In genomic region chr11:111472228-111472627, GRCh38 we compare ENCODE assay signal across 15 cellular contexts. TPM values are rescaled to one million over a fixed set of nuclear protein-coding genes. Genes with fewer than 3 reads are reported as not detected.
DNase-seq lines count a peak whose midpoint lies in the region; ATAC-seq and TF ChIP-seq lines count a peak whose summit lies in the region.
"Had no signal": no experiment of that assay in that cellular context is flagged by ENCODE, and none has a peak within 500 bp of the region (broad histone marks: within the 10 kb centered on the region; RNA-seq: fewer than 3 reads in every experiment).

No MANE protein-coding gene starts in this region.

- H3K27ac ChIP-seq in RWPE2 (ENCODE audit: poor library complexity, severe bottlenecking) = no peak overlapping the region
- H3K27ac ChIP-seq: A549, C4-2B, GM23248 had no signal

- H3K4me1 ChIP-seq in RWPE2 (ENCODE audit: insufficient read depth, poor library complexity, severe bottlenecking) = no peaks in the 10 kb centered on the region
- H3K4me1 ChIP-seq: A549, BE2C had no signal

- H3K9me3 ChIP-seq in RWPE2 (ENCODE audit: severe bottlenecking) = peaks cover 3% of the 10 kb centered on the region
- H3K9me3 ChIP-seq: A549, BE2C had no signal

- H3K36me3 ChIP-seq in RWPE2 (ENCODE audit: low read depth) = no peaks in the 10 kb centered on the region
- H3K36me3 ChIP-seq: BE2C had no signal

- no peaks in the 10 kb centered on the region for H3K27me3 ChIP-seq in RWPE2 (ENCODE audit: insufficient read depth, poor library complexity, severe bottlenecking)
- H3K27me3 ChIP-seq: BE2C had no signal

- TF ChIP-seq CTCF in RWPE2 (IDR thresholded peaks at IDR 0.05; ENCODE audit: poor library complexity, severe bottlenecking) (no peak), epithelial cell of esophagus (IDR thresholded peaks at IDR 0.05; ENCODE audit: insufficient read depth, low read depth, low read length, missing control alignments) (no peak)

- DNase-seq in M059J (ENCODE audit: low read depth) (peak; percentile 56), RWPE2 (ENCODE audit: low spot score) (no peak), epithelial cell of esophagus (ENCODE audit: low read depth) (peak; percentile 41), renal cortical epithelial cell (ENCODE audit: low read depth) (peak; percentile 2), A172 (ENCODE audit: low spot score) (no peak)
- DNase-seq: BE2C; CD4-positive, alpha-beta memory T cell; DMS79; GDM1; GM23248 had no signal

- ATAC-seq in RWPE2 (ENCODE audit: low read depth) = peak; percentile 71
- ATAC-seq in GM18861 (IDR thresholded peaks at IDR 0.05; ENCODE audit: unreplicated experiment) = no peak
- no peak for ATAC-seq in HG02759 (IDR thresholded peaks at IDR 0.05; ENCODE audit: unreplicated experiment)
- ATAC-seq: A549, HCT116 had no signal

- no peak overlapping the region for H3K4me3 ChIP-seq in RWPE2 (ENCODE audit: severe bottlenecking)
- no peak overlapping the region for H3K4me3 ChIP-seq in epithelial cell of esophagus (ENCODE audit: low read length)
- H3K4me3 ChIP-seq: A549, GM23248 had no signal

RNA-seq across cellular contexts. Expression of gene BTG4, which starts 40.0 kb away (rescaled TPM):
- total RNA-seq in M059J (2014; rRNA removed; shearing (Covaris generic)) = not detected in 2 replicates
- total RNA-seq in renal cortical epithelial cell = not detected in 2 replicates
- total RNA-seq in A172 (2014; rRNA removed; shearing (Covaris generic)) = 0.12 and 0.50 TPM in 2 replicates
- total RNA-seq: CD4-positive, alpha-beta memory T cell; GM23248 had no signal

RNA-seq across cellular contexts. Expression of gene HOATZ, which starts 42.4 kb away (rescaled TPM):
- total RNA-seq in M059J (2014; rRNA removed; shearing (Covaris generic)) = not detected in 2 replicates
- total RNA-seq in renal cortical epithelial cell = not detected in 2 replicates
- total RNA-seq in A172 (2014; rRNA removed; shearing (Covaris generic)) = not detected in 2 replicates
- total RNA-seq: CD4-positive, alpha-beta memory T cell; GM23248 had no signal

Comparison
In these comparisons a context has a peak if more than half of its experiments do, and no peak if none do; other contexts are left out.
1. DNase-seq: peak in M059J (single experiment), epithelial cell of esophagus (single experiment) and renal cortical epithelial cell (single experiment); none in RWPE2 (single experiment) and A172 (single experiment).